ENCODE assay signal across 1 cellular context in the genomic region with DNA sequence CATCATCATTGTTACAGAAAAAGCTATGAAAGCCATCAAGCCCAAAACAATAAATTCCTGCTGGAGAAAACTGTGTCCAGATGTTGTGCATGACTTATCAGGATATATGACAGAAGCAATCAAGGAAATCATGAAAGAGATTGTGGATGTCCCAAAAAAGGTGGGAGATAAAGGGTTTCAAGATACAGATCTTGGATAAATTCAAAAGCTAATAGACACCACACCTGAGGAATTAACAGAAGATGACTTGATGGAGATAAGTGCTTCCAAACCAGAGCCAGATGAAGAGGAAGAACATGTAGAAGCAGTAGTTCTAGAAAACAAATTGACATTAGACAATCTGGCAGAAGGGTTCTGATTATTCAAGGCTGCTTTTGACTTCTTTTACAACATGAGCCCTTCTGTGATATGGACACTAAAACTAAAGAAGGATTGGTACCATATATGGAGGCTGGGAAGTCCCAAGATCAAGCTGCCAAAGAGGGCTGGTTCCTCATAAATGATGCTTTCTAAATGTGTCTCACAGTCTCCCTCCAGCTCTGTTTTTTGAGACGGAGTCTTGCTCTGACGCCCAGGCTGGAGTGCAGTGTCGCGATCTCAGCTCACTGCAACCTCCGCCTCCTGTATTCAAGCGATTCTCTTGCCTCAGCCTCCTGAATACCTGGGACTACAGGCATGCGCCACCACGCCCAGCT.
A peak's percentile ranks its signal among the peaks of the same experiment; 100 is the strongest.
TF ChIP-seq lines count a peak whose summit lies in the region.

No MANE protein-coding gene starts in this region.

TF ChIP-seq in GM12878, 131 proteins besides CTCF, POLR2A, EP300 and RAD21:
- TF ChIP-seq ZNF274 (IDR thresholded peaks at IDR 0.05; ENCODE audit: insufficient read depth, insufficient read length) (no peak), MLLT1 (IDR thresholded peaks at IDR 0.05) (peak; percentile 25; the same call in 1 of the 2 replicates), SRF (IDR thresholded peaks at IDR 0.05; ENCODE audit: low read depth in 2 of 2, low read length in 2 of 2) (peak in 1 of 2 experiments; percentile 27; a peak in 1 of 4 replicates)
